ENCODE assay signal across 8 cellular contexts in the genomic region with DNA sequence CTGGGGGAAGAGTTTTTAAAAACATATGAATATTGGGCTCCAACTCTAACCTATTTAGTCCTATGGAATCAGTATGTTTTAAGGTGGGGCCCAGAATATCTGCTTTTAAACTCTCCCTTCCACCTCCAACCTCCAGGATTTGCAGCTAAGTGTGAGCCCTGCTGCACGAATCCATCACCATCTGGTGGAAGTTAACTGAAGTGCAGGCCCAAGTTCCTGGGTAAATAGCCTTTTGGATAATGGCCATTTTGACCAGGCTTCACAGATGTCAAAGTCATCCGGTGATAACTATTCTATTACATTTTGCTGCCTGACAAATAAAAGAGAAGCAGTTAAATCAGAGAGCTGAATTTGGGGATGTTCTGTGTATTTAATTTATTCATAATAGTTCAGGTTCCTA. TPM values are rescaled to one million over a fixed set of nuclear protein-coding genes. Genes with fewer than 3 reads are reported as not detected.
A peak's percentile ranks its signal among the peaks of the same experiment; 100 is the strongest.
DNase-seq lines count a peak whose midpoint lies in the region; ATAC-seq and TF ChIP-seq lines count a peak whose summit lies in the region.

No MANE protein-coding gene starts in this region.

- H3K79me2 ChIP-seq in smooth muscle cell (ENCODE audit: low read depth) = no peaks in the 10 kb centered on the region

- TF ChIP-seq CTCF in heart right ventricle (IDR thresholded peaks at IDR 0.05) (peak; percentile 31 to 71 (median 61)), smooth muscle cell (IDR thresholded peaks at IDR 0.05; ENCODE audit: borderline replicate concordance, insufficient read depth, poor library complexity, severe bottlenecking) (peak; percentile 80)

- no peaks in the 10 kb centered on the region for H3K36me3 ChIP-seq in heart right ventricle
- no peaks in the 10 kb centered on the region for H3K36me3 ChIP-seq in smooth muscle cell (ENCODE audit: low read depth)

- H2AFZ ChIP-seq in smooth muscle cell (ENCODE audit: low read depth) = no peak overlapping the region

- DNase-seq in Ammon's horn (ENCODE audit: low spot score) = peak; percentile 69
- DNase-seq in NCI-H128 (lab: John Stamatoyannopoulos, UW; ENCODE audit: unreplicated experiment) = peak; percentile 37
- peak; percentile 28 for DNase-seq in T1000 (lab: John Stamatoyannopoulos, UW)
- peak in 1 of 2 donors; percentile 11 for DNase-seq in heart right ventricle
- DNase-seq in smooth muscle cell (lab: John Stamatoyannopoulos, UW; ENCODE audit: unreplicated experiment) = no peak
- no peak for DNase-seq in posterior vena cava (ENCODE audit: low spot score)

- H3K27me3 ChIP-seq in heart right ventricle = no peaks in the 10 kb centered on the region
- H3K27me3 ChIP-seq in smooth muscle cell (ENCODE audit: low read depth) = no peaks in the 10 kb centered on the region

- H3K9me3 ChIP-seq in heart right ventricle = no peaks in the 10 kb centered on the region
- H3K9me3 ChIP-seq in smooth muscle cell (replicated peaks; ENCODE audit: low read depth) = no peaks in the 10 kb centered on the region

- no peak overlapping the region for H3K9ac ChIP-seq in smooth muscle cell (ENCODE audit: low read depth)

- no peak overlapping the region for H3K4me2 ChIP-seq in smooth muscle cell

- intact Hi-C loops in heart right ventricle (cut with DNase I) = loop anchor here in 5 of 10 donors (2.0 to 10.0 kb wide), 3 partner anchors 260 to 826 kb away; no protein-coding TSS in a partner anchor
- intact Hi-C loops in posterior vena cava (cut with DNase I) = no loop called here

- H3K4me1 ChIP-seq in heart right ventricle (no peaks in the 10 kb centered on the region), smooth muscle cell (ENCODE audit: low read depth) (no peaks in the 10 kb centered on the region)

- H3K27ac ChIP-seq in heart right ventricle (no peak overlapping the region), smooth muscle cell (ENCODE audit: low read depth) (no peak overlapping the region)

- H3F3A ChIP-seq in smooth muscle cell (ENCODE audit: low read depth) = no peaks in the 10 kb centered on the region

- WGBS in heart right ventricle, 2 donors = 6 to 8% methylated on average over 2 of the region's 2 CpGs
- 20% methylated on average over 2 of the region's 2 CpGs for WGBS in smooth muscle cell (ENCODE audit: low lambda C conversion rate)

- peak; percentile 84 for ATAC-seq in GM18517 (IDR thresholded peaks at IDR 0.05; ENCODE audit: unreplicated experiment)
- peak; percentile 90 for ATAC-seq in HG02852 (IDR thresholded peaks at IDR 0.05; ENCODE audit: unreplicated experiment)
- no peak for ATAC-seq in heart right ventricle

- no peak overlapping the region for H3K4me3 ChIP-seq in heart right ventricle
- no peak overlapping the region for H3K4me3 ChIP-seq in smooth muscle cell

- no peaks in the 10 kb centered on the region for H4K20me1 ChIP-seq in smooth muscle cell (ENCODE audit: low read depth)

RNA-seq across cellular contexts. Expression of gene RMST, which starts 58.1 kb away (rescaled TPM):
- total RNA-seq in heart right ventricle (10 to 100 TPM in 2 of 10 donors, 1 to 10 TPM in 8; 2.4 to 13.7 (median 4.6) TPM), smooth muscle cell (not detected in 2 replicates), posterior vena cava (under 1 TPM in 1 of 2 donors, not detected in 1; 0.24 TPM)
- polyA plus RNA-seq in heart right ventricle (1 to 10 TPM in 1 of 2 donors, under 1 TPM in 1; 0.20 to 6.4 TPM), smooth muscle cell (not detected in 2 replicates)

Comparison
In these comparisons a context has a peak if more than half of its experiments do, and no peak if none do; other contexts are left out.
1. DNase-seq: peak in Ammon's horn (single experiment), NCI-H128 (single experiment) and T1000 (single experiment); none in smooth muscle cell (single experiment) and posterior vena cava (single experiment).
2. ATAC-seq: peak in GM18517 (single experiment) and HG02852 (single experiment); none in heart right ventricle (0 of 8).